Comparison of ENCODE assay signal across 7 cellular contexts in genomic region chr1:114384922-114385321, GRCh38.
"Had no signal": no experiment of that assay in that cellular context is flagged by ENCODE, and none has a peak within 500 bp of the region (broad histone marks: within the 10 kb centered on the region; RNA-seq: fewer than 3 reads in every experiment).

No MANE protein-coding gene starts in this region.

- H3K4me3 ChIP-seq: GM23248, HAP-1, K562 had no signal

- ATAC-seq: HCT116, K562 had no signal

- H3K36me3 ChIP-seq: HAP-1 had no signal

- H3K27ac ChIP-seq: GM23248 had no signal

- DNase-seq: GM23248, GOT3, H7, IMR-90 had no signal
